In the genomic region with DNA sequence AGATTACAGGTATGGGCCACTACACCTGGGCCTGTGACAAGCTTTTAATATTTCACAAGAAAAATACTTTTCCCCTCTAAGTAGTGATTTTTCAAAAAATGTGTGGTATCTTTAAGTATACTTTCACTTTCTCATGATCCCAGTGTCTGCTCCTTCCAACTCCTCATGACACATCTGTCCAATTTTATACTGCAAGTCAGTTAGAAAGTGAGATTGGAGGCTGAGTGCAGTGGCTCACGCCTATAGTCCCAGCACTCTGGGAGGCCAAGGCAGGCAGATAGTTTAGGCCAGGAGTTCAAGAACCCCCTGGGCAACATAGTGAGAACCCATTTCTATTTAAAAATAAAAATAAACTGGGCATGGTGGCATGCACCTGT, we compare ENCODE assay signal across 11 cellular contexts. TPM values are rescaled to one million over a fixed set of nuclear protein-coding genes. Genes with fewer than 3 reads are reported as not detected.
A peak's percentile ranks its signal among the peaks of the same experiment; 100 is the strongest.
DNase-seq lines count a peak whose midpoint lies in the region; ATAC-seq, FAIRE-seq and TF ChIP-seq lines count a peak whose summit lies in the region.
"Had no signal": no experiment of that assay in that cellular context is flagged by ENCODE, and none has a peak within 500 bp of the region (broad histone marks: within the 10 kb centered on the region; RNA-seq: fewer than 3 reads in every experiment).

No MANE protein-coding gene starts in this region.

- FAIRE-seq in RCC 7860 (lab: Jason Lieb, UNC), result no peak

- peaks cover 0 to 78% (median 0%) of the 10 kb centered on the region in 9 donors for H3K4me1 ChIP-seq in heart right ventricle

- ATAC-seq in stimulated activated naive CD8-positive, alpha-beta T cell treated with anti-CD3 and anti-CD28 coated beads, Interleukin-15, Interleukin-2, amounts not matched to agents 100 U/mL and 50 U/mL, for 24 hours, result peak; percentile 66
- ATAC-seq in heart right ventricle, result no peak

- peak overlapping the region; percentile 82 for H3K27ac Mint-ChIP-seq in activated naive CD4-positive, alpha-beta T cell treated with anti-CD3 and anti-CD28 coated beads for 36 hours
- H3K27ac Mint-ChIP-seq in dendritic cell treated with granulocyte-macrophage colony-stimulating factor and Interleukin-4, amounts not matched to agents 40 ng/mL and 50 ng/mL, for 4 days, result peak overlapping the region; percentile 50

- no peak overlapping the region for H3K4me3 Mint-ChIP-seq in activated naive CD4-positive, alpha-beta T cell treated with anti-CD3 and anti-CD28 coated beads for 36 hours
- H3K4me3 Mint-ChIP-seq in dendritic cell treated with granulocyte-macrophage colony-stimulating factor and Interleukin-4, amounts not matched to agents 40 ng/mL and 50 ng/mL, for 4 days, result no peak overlapping the region

- no peak for TF ChIP-seq CTCF in heart right ventricle (IDR thresholded peaks at IDR 0.05)

- intact Hi-C loops in activated naive CD4-positive, alpha-beta T cell treated with anti-CD3 and anti-CD28 coated beads for 36 hours (cut with micrococcal nuclease), result loop anchor here (1.0 kb wide), 1 partner anchor 17 kb away; no protein-coding TSS in a partner anchor
- intact Hi-C loops in dendritic cell treated with granulocyte-macrophage colony-stimulating factor and Interleukin-4, amounts not matched to agents 40 ng/mL and 50 ng/mL, for 4 days (cut with micrococcal nuclease), result no loop called here
- intact Hi-C loops in heart right ventricle (cut with DNase I), result no loop called here

- DNase-seq in activated naive CD4-positive, alpha-beta T cell treated with anti-CD3 and anti-CD28 coated beads for 36 hours, result peak; percentile 68
- no peak for DNase-seq in activated naive CD4-positive, alpha-beta T cell treated with anti-CD3 and anti-CD28 coated beads, Interleukin-2, amount 50 U/mL, for 16 hours
- DNase-seq in RCC 7860 (ENCODE audit: low spot score), result peak; percentile 24
- DNase-seq in stimulated activated naive CD8-positive, alpha-beta T cell treated with anti-CD3 and anti-CD28 coated beads, Interleukin-15, Interleukin-2, amounts not matched to agents 100 U/mL and 50 U/mL, for 24 hours, result no peak
- no peak for DNase-seq in SIG-M5 treated with dmso at 0.1 percent for 504 hours (lab: John Stamatoyannopoulos, UW; ENCODE audit: unreplicated experiment)
- DNase-seq in dedifferentiated amniotic fluid mesenchymal stem cell (ENCODE audit: extremely low spot score), result no peak
- no peak for DNase-seq in heart right ventricle
- DNase-seq: effector memory CD4-positive, alpha-beta T cell; glutamatergic neuron; stimulated activated naive CD4-positive, alpha-beta T cell had no signal

- no peaks in the 10 kb centered on the region for H3K27me3 Mint-ChIP-seq in activated naive CD4-positive, alpha-beta T cell treated with anti-CD3 and anti-CD28 coated beads for 36 hours (ENCODE audit: low read depth)
- no peaks in the 10 kb centered on the region for H3K27me3 Mint-ChIP-seq in dendritic cell treated with granulocyte-macrophage colony-stimulating factor and Interleukin-4, amounts not matched to agents 40 ng/mL and 50 ng/mL, for 4 days

- no peaks in the 10 kb centered on the region for H3K27me3 ChIP-seq in heart right ventricle

- peak overlapping the region in 1 of 10 donors; percentile 73 for H3K27ac ChIP-seq in heart right ventricle

- peaks cover 4% of the 10 kb centered on the region for H3K36me3 Mint-ChIP-seq in activated naive CD4-positive, alpha-beta T cell treated with anti-CD3 and anti-CD28 coated beads for 36 hours (ENCODE audit: low read depth)
- H3K36me3 Mint-ChIP-seq in dendritic cell treated with granulocyte-macrophage colony-stimulating factor and Interleukin-4, amounts not matched to agents 40 ng/mL and 50 ng/mL, for 4 days (ENCODE audit: low read depth), result no peaks in the 10 kb centered on the region

- CTCF ChIA-PET in activated naive CD4-positive, alpha-beta T cell treated with anti-CD3 and anti-CD28 coated beads for 36 hours (lab: Charles Lee), result interaction anchor here (1.1 to 2.2 kb wide), 6 partner anchors 10 to 168 kb away, joined by 3 to 14 read pairs (median 6); no protein-coding TSS in a partner anchor

- H3K9me3 Mint-ChIP-seq in activated naive CD4-positive, alpha-beta T cell treated with anti-CD3 and anti-CD28 coated beads for 36 hours, result no peaks in the 10 kb centered on the region
- H3K9me3 Mint-ChIP-seq in dendritic cell treated with granulocyte-macrophage colony-stimulating factor and Interleukin-4, amounts not matched to agents 40 ng/mL and 50 ng/mL, for 4 days, result no peaks in the 10 kb centered on the region

- H3K4me1 Mint-ChIP-seq in activated naive CD4-positive, alpha-beta T cell treated with anti-CD3 and anti-CD28 coated beads for 36 hours (ENCODE audit: low read depth), result peaks cover 77% of the 10 kb centered on the region
- peaks cover 46% of the 10 kb centered on the region for H3K4me1 Mint-ChIP-seq in dendritic cell treated with granulocyte-macrophage colony-stimulating factor and Interleukin-4, amounts not matched to agents 40 ng/mL and 50 ng/mL, for 4 days (ENCODE audit: low read depth)

- no peaks in the 10 kb centered on the region for H3K36me3 ChIP-seq in heart right ventricle

- 82 to 91% methylated on average over 1 of the region's 1 CpG for WGBS in heart right ventricle, 2 donors

- peaks cover 0 to 8% (median 0%) of the 10 kb centered on the region in 11 donors for H3K9me3 ChIP-seq in heart right ventricle

- no peak overlapping the region for H3K4me3 ChIP-seq in heart right ventricle

RNA-seq across cellular contexts. Expression of gene PIM1, which starts 20.2 kb away (rescaled TPM):
- 100 to 1,000 TPM; 226 to 227 TPM for total RNA-seq in activated naive CD4-positive, alpha-beta T cell treated with anti-CD3 and anti-CD28 coated beads for 36 hours
- total RNA-seq in heart right ventricle, result 100 to 1,000 TPM in 1 of 10 donors, 10 to 100 TPM in 7, 1 to 10 TPM in 2; 9.2 to 106 (median 18.0) TPM
- polyA plus RNA-seq in heart right ventricle, result 10 to 100 TPM in 1 of 2 donors, 1 to 10 TPM in 1; 9.4 to 10.8 TPM

Comparison
In these comparisons a context has a peak if more than half of its experiments do, and no peak if none do; other contexts are left out.
1. DNase-seq: peak in activated naive CD4-positive, alpha-beta T cell treated with anti-CD3 and anti-CD28 coated beads for 36 hours (single experiment) and RCC 7860 (single experiment); none in activated naive CD4-positive, alpha-beta T cell treated with anti-CD3 and anti-CD28 coated beads, Interleukin-2, amount 50 U/mL, for 16 hours (single experiment), stimulated activated naive CD8-positive, alpha-beta T cell treated with anti-CD3 and anti-CD28 coated beads, Interleukin-15, Interleukin-2, amounts not matched to agents 100 U/mL and 50 U/mL, for 24 hours (single experiment), SIG-M5 treated with dmso at 0.1 percent for 504 hours (single experiment), dedifferentiated amniotic fluid mesenchymal stem cell (single experiment) and heart right ventricle (0 of 2).